8 cellular contexts compared by ENCODE assay signal in the genomic region with DNA sequence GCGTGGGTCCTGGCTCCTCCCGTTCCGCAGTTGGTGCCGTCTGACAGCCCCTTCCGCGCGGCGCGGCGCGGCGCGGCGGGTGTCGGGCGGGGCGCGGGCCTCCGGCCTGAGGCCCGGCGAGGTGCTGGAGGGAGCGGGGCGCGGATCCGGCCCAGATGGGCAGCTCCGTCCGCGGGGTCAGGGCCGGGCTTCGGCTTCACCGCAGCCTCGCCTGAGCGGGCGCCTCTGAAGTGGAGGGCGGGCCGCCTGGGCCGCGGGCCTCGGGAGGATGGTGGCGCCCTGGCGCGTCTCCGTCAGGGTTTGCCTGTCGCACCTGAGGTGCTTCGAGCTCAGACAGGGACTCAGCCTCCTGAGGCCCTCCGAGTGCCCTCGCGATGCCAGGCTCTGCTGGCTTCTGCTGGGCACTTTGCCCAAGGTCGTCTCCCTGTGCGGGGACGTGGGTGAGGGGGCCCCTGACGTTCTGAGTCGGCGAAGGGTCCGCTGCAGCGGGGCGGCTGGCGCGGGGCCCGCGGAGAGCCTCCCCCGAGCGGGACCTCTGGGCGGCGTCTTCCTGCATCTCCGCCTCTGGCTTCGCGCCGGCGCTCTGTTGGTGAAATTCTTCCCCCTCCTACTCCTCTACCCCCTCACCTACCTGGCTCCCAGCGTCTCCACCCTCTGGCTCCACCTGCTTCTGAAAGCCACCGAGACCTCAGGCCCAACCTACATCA. TPM values are rescaled to one million over a fixed set of nuclear protein-coding genes. Genes with fewer than 3 reads are reported as not detected.
A peak's percentile ranks its signal among the peaks of the same experiment; 100 is the strongest.
DNase-seq lines count a peak whose midpoint lies in the region; ATAC-seq and TF ChIP-seq lines count a peak whose summit lies in the region.

No MANE protein-coding gene starts in this region.

- H3K27ac ChIP-seq in esophagus squamous epithelium (peak overlapping the region; percentile 84 to 96 (median 90)), neural cell (ENCODE audit: low read length) (no peak overlapping the region), stomach (peak overlapping the region; percentile 86 to 96 (median 92))

- H3K36me3 ChIP-seq in esophagus squamous epithelium: peaks cover 0 to 27% (median 0%) of the 10 kb centered on the region in 3 donors
- no peaks in the 10 kb centered on the region for H3K36me3 ChIP-seq in neural cell (ENCODE audit: insufficient read depth, low read length)
- peaks cover 0 to 14% (median 6%) of the 10 kb centered on the region in 4 donors for H3K36me3 ChIP-seq in stomach

- no peak for TF ChIP-seq RAD21 in neural cell (conservative IDR thresholded peaks at IDR 0.05)

- TF ChIP-seq CTCF in esophagus squamous epithelium (IDR thresholded peaks at IDR 0.05) (no peak), neural cell (IDR thresholded peaks at IDR 0.05; ENCODE audit: poor library complexity, severe bottlenecking) (no peak), stomach (IDR thresholded peaks at IDR 0.05) (no peak)

- 0% methylated on average over 13 to 14 of the region's 72 CpGs for WGBS in esophagus squamous epithelium, 2 donors
- WGBS in stomach, 5 donors: 0 to 1% (median 0%) methylated on average over 36 to 72 of the region's 72 CpGs

- H4K20me1 ChIP-seq in neural cell (ENCODE audit: insufficient read depth): no peaks in the 10 kb centered on the region

- TF ChIP-seq EP300 in neural cell (conservative IDR thresholded peaks at IDR 0.05; ENCODE audit: poor library complexity, severe bottlenecking): no peak
- TF ChIP-seq EP300 in stomach (IDR thresholded peaks at IDR 0.05): no peak

- H3K9me3 ChIP-seq in esophagus squamous epithelium (no peaks in the 10 kb centered on the region), neural cell (ENCODE audit: low read length) (no peaks in the 10 kb centered on the region), stomach (no peaks in the 10 kb centered on the region)

- H3K4me3 ChIP-seq in esophagus squamous epithelium: peak overlapping the region; percentile 63 to 95 (median 88)
- peak overlapping the region; percentile 74 for H3K4me3 ChIP-seq in neural cell (ENCODE audit: low read length)
- H3K4me3 ChIP-seq in stomach: peak overlapping the region; percentile 71 to 85 (median 75)

- TF ChIP-seq POLR2A in esophagus squamous epithelium (IDR thresholded peaks at IDR 0.05) (peak in 1 of 4 donors; percentile 22), stomach (IDR thresholded peaks at IDR 0.05) (peak in 1 of 4 donors; percentile 22)

- ATAC-seq in HG02798 (IDR thresholded peaks at IDR 0.05; ENCODE audit: poor library complexity, unreplicated experiment): peak; percentile 58

- no peaks in the 10 kb centered on the region for H3F3A ChIP-seq in neural cell (ENCODE audit: insufficient read depth, low read length, poor library complexity, severe bottlenecking)

- H3K27me3 ChIP-seq in esophagus squamous epithelium: no peaks in the 10 kb centered on the region
- peaks cover 13% of the 10 kb centered on the region for H3K27me3 ChIP-seq in neural cell (ENCODE audit: insufficient read depth, low read depth, low read length)
- no peaks in the 10 kb centered on the region for H3K27me3 ChIP-seq in stomach

- no peaks in the 10 kb centered on the region for H3K79me2 ChIP-seq in neural cell (replicated peaks; ENCODE audit: insufficient read depth, low read length)

- H3K4me1 ChIP-seq in esophagus squamous epithelium: peaks cover 18 to 41% (median 26%) of the 10 kb centered on the region in 3 donors
- peaks cover 25 to 38% (median 32%) of the 10 kb centered on the region in 4 donors for H3K4me1 ChIP-seq in stomach

- peak overlapping the region; percentile 73 for H3K9ac ChIP-seq in neural cell (ENCODE audit: low read length)

- intact Hi-C loops in esophagus squamous epithelium (cut with DNase I): no loop called here
- intact Hi-C loops in stomach (cut with DNase I; ENCODE audit: low total_unique reads): no loop called here

- no peak overlapping the region for H3K4me2 ChIP-seq in neural cell (ENCODE audit: low read length)

- H3K9me2 ChIP-seq in neural cell (ENCODE audit: insufficient read depth, low read length): no peaks in the 10 kb centered on the region

- peak overlapping the region; percentile 40 for H2AFZ ChIP-seq in neural cell (ENCODE audit: low read depth, low read length)

- DNase-seq in NCI-H1417 (lab: John Stamatoyannopoulos, UW) (peak; percentile 83 to 95 (median 88)), NCI-H1417 treated with DMSO at 0.1 percent for 48 hours (lab: John Stamatoyannopoulos, UW) (no peak), NCI-H2196 treated with DMSO at 0.1 percent for 48 hours (lab: John Stamatoyannopoulos, UW; ENCODE audit: unreplicated experiment) (peak; percentile 58), activated T-cell treated with anti-CD3 and anti-CD28 coated beads for 24 hours (ENCODE audit: low read depth) (peak; percentile 52), esophagus squamous epithelium (lab: John Stamatoyannopoulos, UW) (no peak), stomach (peak; percentile 81)

TF ChIP-seq in neural cell, 6 proteins besides CTCF, POLR2A, EP300 and RAD21:
- TF ChIP-seq MXI1 (conservative IDR thresholded peaks at IDR 0.05; ENCODE audit: poor library complexity, severe bottlenecking): peak; percentile 46
- no peak for TF ChIP-seq EZH2 (IDR thresholded peaks at IDR 0.05; ENCODE audit: borderline replicate concordance, insufficient read depth, low read length, poor library complexity, severe bottlenecking)
- TF ChIP-seq TAF1 (IDR thresholded peaks at IDR 0.05; ENCODE audit: low read depth): no peak
- peak; percentile 13 for TF ChIP-seq SMC3 (conservative IDR thresholded peaks at IDR 0.05; ENCODE audit: poor library complexity)
- TF ChIP-seq, protein P1, sequence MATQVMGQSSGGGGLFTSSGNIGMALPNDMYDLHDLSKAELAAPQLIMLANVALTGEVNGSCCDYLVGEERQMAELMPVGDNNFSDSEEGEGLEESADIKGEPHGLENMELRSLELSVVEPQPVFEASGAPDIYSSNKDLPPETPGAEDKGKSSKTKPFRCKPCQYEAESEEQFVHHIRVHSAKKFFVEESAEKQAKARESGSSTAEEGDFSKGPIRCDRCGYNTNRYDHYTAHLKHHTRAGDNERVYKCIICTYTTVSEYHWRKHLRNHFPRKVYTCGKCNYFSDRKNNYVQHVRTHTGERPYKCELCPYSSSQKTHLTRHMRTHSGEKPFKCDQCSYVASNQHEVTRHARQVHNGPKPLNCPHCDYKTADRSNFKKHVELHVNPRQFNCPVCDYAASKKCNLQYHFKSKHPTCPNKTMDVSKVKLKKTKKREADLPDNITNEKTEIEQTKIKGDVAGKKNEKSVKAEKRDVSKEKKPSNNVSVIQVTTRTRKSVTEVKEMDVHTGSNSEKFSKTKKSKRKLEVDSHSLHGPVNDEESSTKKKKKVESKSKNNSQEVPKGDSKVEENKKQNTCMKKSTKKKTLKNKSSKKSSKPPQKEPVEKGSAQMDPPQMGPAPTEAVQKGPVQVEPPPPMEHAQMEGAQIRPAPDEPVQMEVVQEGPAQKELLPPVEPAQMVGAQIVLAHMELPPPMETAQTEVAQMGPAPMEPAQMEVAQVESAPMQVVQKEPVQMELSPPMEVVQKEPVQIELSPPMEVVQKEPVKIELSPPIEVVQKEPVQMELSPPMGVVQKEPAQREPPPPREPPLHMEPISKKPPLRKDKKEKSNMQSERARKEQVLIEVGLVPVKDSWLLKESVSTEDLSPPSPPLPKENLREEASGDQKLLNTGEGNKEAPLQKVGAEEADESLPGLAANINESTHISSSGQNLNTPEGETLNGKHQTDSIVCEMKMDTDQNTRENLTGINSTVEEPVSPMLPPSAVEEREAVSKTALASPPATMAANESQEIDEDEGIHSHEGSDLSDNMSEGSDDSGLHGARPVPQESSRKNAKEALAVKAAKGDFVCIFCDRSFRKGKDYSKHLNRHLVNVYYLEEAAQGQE (IDR thresholded peaks at IDR 0.05; ENCODE audit: borderline replicate concordance): no peak
- TF ChIP-seq POLR2AphosphoS5 (IDR thresholded peaks at IDR 0.05): peak; percentile 3

RNA-seq across cellular contexts. Expression of a gene that starts 0.5 kb away (rescaled TPM):
- 10 to 100 TPM; 17.6 to 34.1 (median 21.6) TPM for total RNA-seq in esophagus squamous epithelium
- 18.3 and 20.2 TPM in 2 replicates for polyA plus RNA-seq in neural cell
- polyA minus RNA-seq in neural cell: 23.5 and 29.9 TPM in 2 replicates
- total RNA-seq in stomach: 10 to 100 TPM in 4 of 5 donors, 1 to 10 TPM in 1; 2.7 to 62.3 (median 22.0) TPM
- 10 to 100 TPM in 2 of 3 donors, 1 to 10 TPM in 1; 8.7 to 20.9 (median 10.5) TPM for polyA plus RNA-seq in stomach

RNA-seq across cellular contexts. Expression of a gene that starts 23.3 kb away (rescaled TPM):
- total RNA-seq in esophagus squamous epithelium (100 to 1,000 TPM in 3 of 4 donors, 10 to 100 TPM in 1; 87.5 to 353 (median 340) TPM), stomach (100 to 1,000 TPM in 1 of 5 donors, 10 to 100 TPM in 4; 25.2 to 104 (median 89.3) TPM)
- polyA plus RNA-seq in neural cell (704 and 745 TPM in 2 replicates), stomach (100 to 1,000 TPM; 311 to 608 (median 464) TPM)
- polyA minus RNA-seq in neural cell: 75.0 and 126 TPM in 2 replicates

RNA-seq across cellular contexts. Expression of a gene that starts 32.6 kb away (rescaled TPM):
- total RNA-seq in esophagus squamous epithelium (10 to 100 TPM in 1 of 4 donors, 1 to 10 TPM in 2, under 1 TPM in 1; 0.92 to 11.1 (median 1.9) TPM), stomach (10 to 100 TPM in 1 of 5 donors, 1 to 10 TPM in 4; 4.1 to 17.8 (median 6.2) TPM)
- polyA plus RNA-seq in neural cell (21.7 and 24.5 TPM in 2 replicates), stomach (10 to 100 TPM in 1 of 3 donors, 1 to 10 TPM in 2; 1.8 to 11.5 (median 8.3) TPM)
- 40.3 and 42.4 TPM in 2 replicates for polyA minus RNA-seq in neural cell

Comparison
In these comparisons a context has a peak if more than half of its experiments do, and no peak if none do; other contexts are left out.
1. DNase-seq: peak in NCI-H1417 (3 of 3), NCI-H2196 treated with DMSO at 0.1 percent for 48 hours (single experiment), activated T-cell treated with anti-CD3 and anti-CD28 coated beads for 24 hours (single experiment) and stomach (single experiment); none in NCI-H1417 treated with DMSO at 0.1 percent for 48 hours (single experiment) and esophagus squamous epithelium (single experiment).
2. Peak in every context shown above with its lines, with median percentiles within 50 percentile points of each other: H3K4me3 ChIP-seq.